Comparison of ENCODE assay signal across 8 cellular contexts in the genomic region with DNA sequence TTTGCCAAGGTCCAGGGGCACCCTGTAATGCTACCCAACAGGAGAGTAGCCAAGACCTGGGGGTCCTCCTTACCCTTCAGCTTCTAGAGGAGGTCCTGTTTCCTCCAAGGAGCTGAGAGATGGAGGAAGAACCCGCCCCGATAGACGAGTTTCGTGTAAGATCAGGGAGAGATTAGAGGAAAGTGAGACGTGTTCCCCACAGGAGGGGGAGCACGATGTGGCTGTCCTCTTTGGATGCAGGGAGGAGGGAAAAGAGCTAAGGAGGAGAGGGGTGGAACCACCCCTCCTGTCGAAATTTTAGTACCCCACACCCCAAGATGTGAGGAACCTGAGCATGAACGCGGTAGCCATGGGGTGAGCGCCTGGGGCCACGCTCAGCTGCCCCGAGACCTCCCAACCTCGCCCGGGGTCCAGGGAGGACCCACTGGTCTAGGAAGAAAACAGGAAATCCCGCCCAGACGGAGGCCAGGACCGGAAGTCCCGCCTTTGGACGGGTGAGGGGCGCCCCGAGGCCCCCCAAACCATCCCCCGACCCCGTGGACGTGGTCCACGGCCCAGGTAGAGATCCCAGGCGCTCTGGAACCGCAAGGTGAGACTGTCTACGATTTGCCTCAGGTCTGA. TPM values are rescaled to one million over a fixed set of nuclear protein-coding genes. Genes with fewer than 3 reads are reported as not detected.
A peak's percentile ranks its signal among the peaks of the same experiment; 100 is the strongest.
DNase-seq lines count a peak whose midpoint lies in the region; ATAC-seq and TF ChIP-seq lines count a peak whose summit lies in the region.

No MANE protein-coding gene starts in this region.

- no peaks in the 10 kb centered on the region for H3K27me3 ChIP-seq in breast epithelium
- H3K27me3 ChIP-seq in OCI-LY1 (ENCODE audit: insufficient read depth, low read length) = no peaks in the 10 kb centered on the region
- no peaks in the 10 kb centered on the region for H3K27me3 ChIP-seq in trophoblast cell (ENCODE audit: insufficient read depth, low read length)

- H3K4me2 ChIP-seq in OCI-LY1 (ENCODE audit: low read length) (peak overlapping the region; percentile 96), trophoblast cell (ENCODE audit: low read length) (peak overlapping the region; percentile 94)

- H2BK12ac ChIP-seq in trophoblast cell (ENCODE audit: low read length) = no peak overlapping the region

- intact Hi-C loops in breast epithelium (cut with DNase I; ENCODE audit: low total_unique reads) (no loop called here), MCF 10A (cut with micrococcal nuclease) (loop anchor here (2.0 kb wide), 1 partner anchor 53 kb away; a partner anchor contains a TSS), head of caudate nucleus (cut with DNase I) (loop anchor here (5.0 kb wide), 1 partner anchor 59 kb away; a partner anchor contains a TSS)

- H3K27me3 Mint-ChIP-seq in MCF 10A (ENCODE audit: insufficient read depth, unreplicated experiment) = no peaks in the 10 kb centered on the region

- H3K4ac ChIP-seq in trophoblast cell (ENCODE audit: low read depth, low read length) = peak overlapping the region; percentile 66

- H3K14ac ChIP-seq in trophoblast cell (ENCODE audit: low read length) = peak overlapping the region; percentile 96

- POLR2A ChIA-PET in MCF 10A (lab: Yijun Ruan, JAX) = interaction anchor here (0.6 to 4.0 kb wide), 16 partner anchors 9 to 388 kb away, joined by 3 to 78 read pairs (median 9); a partner anchor contains a TSS

- H3K27ac ChIP-seq in breast epithelium (peak overlapping the region; percentile 99 to 100), OCI-LY1 (ENCODE audit: low read depth, low read length, poor library complexity, severe bottlenecking) (peak overlapping the region; percentile 93), trophoblast cell (ENCODE audit: low read depth, low read length) (peak overlapping the region; percentile 92)

- H4K91ac ChIP-seq in trophoblast cell (ENCODE audit: low read depth, low read length) = peak overlapping the region; percentile 94

- no TSS peak for BruUV-seq in MCF 10A (replicated peaks; lab: Mats Ljungman, UMichigan)

- no peaks in the 10 kb centered on the region for H3F3A ChIP-seq in OCI-LY1 (ENCODE audit: insufficient read depth, low read length)

- no peak overlapping the region for H3K27ac Mint-ChIP-seq in MCF 10A (ENCODE audit: low read depth, unreplicated experiment)

- peak overlapping the region; percentile 98 for H3K9ac ChIP-seq in OCI-LY1 (ENCODE audit: low read length)
- peak overlapping the region; percentile 92 for H3K9ac ChIP-seq in trophoblast cell (ENCODE audit: low read length)

- peak overlapping the region; percentile 84 for H4K12ac ChIP-seq in trophoblast cell (ENCODE audit: low read depth, low read length)

- H2BK120ac ChIP-seq in trophoblast cell (ENCODE audit: insufficient read depth, low read length, poor library complexity) = peak overlapping the region; percentile 97

- H3K18ac ChIP-seq in trophoblast cell (ENCODE audit: low read length) = peak overlapping the region; percentile 88

- peaks cover 8% of the 10 kb centered on the region for H3K79me2 ChIP-seq in OCI-LY1 (ENCODE audit: insufficient read depth, low read length)
- H3K79me2 ChIP-seq in trophoblast cell (ENCODE audit: control insufficient read depth, insufficient read depth, low read length, poor library complexity) = peaks cover 20% of the 10 kb centered on the region

- peak overlapping the region; percentile 83 for H2AK5ac ChIP-seq in trophoblast cell (ENCODE audit: low read length)

- CTCF ChIA-PET in MCF 10A (lab: Yijun Ruan, JAX) = no interaction called here

- no peaks in the 10 kb centered on the region for H3K9me2 ChIP-seq in OCI-LY1 (ENCODE audit: low read depth, low read length)

- TF ChIP-seq CTCF in breast epithelium (IDR thresholded peaks at IDR 0.05) (no peak), MCF 10A (IDR thresholded peaks at IDR 0.05; ENCODE audit: unreplicated experiment) (no peak), OCI-LY1 (IDR thresholded peaks at IDR 0.05; ENCODE audit: low read length) (no peak)

- H4K20me1 ChIP-seq in OCI-LY1 (ENCODE audit: insufficient read depth, low read length) = no peaks in the 10 kb centered on the region

- no peaks in the 10 kb centered on the region for H3K36me3 ChIP-seq in breast epithelium
- peaks cover 24% of the 10 kb centered on the region for H3K36me3 ChIP-seq in OCI-LY1 (ENCODE audit: insufficient read depth, low read length)
- peaks cover 37 to 42% of the 10 kb centered on the region in 2 experiments for H3K36me3 ChIP-seq in trophoblast cell (ENCODE audit: control insufficient read depth in 1 of 2, insufficient read depth in 2 of 2, low read length in 2 of 2)

- no peak overlapping the region for H3K4me3 Mint-ChIP-seq in MCF 10A (ENCODE audit: unreplicated experiment)

- peak overlapping the region; percentile 98 for H4K8ac ChIP-seq in trophoblast cell (ENCODE audit: low read depth, low read length)

- no CpG with 5 or more reads among the region's 28 CpGs for WGBS in trophoblast cell (ENCODE audit: extremely low coverage, insufficient coverage, insufficient read length)

- peak overlapping the region; percentile 82 to 92 (median 88) for H3K4me3 ChIP-seq in breast epithelium
- H3K4me3 ChIP-seq in OCI-LY1 (ENCODE audit: low read depth, low read length, poor library complexity, severe bottlenecking) = peak overlapping the region; percentile 93
- H3K4me3 ChIP-seq in trophoblast cell (ENCODE audit: low read depth, low read length) = peak overlapping the region; percentile 99

- H3K9me3 ChIP-seq in breast epithelium (no peaks in the 10 kb centered on the region), OCI-LY1 (ENCODE audit: low read length) (no peaks in the 10 kb centered on the region), trophoblast cell (ENCODE audit: insufficient read depth, low read depth, low read length) (no peaks in the 10 kb centered on the region)

- peaks cover 10% of the 10 kb centered on the region for H3K4me1 Mint-ChIP-seq in MCF 10A (ENCODE audit: insufficient read depth, unreplicated experiment)

- peaks cover 46% of the 10 kb centered on the region for H3K36me3 Mint-ChIP-seq in MCF 10A (ENCODE audit: insufficient read depth, unreplicated experiment)

- H3K4me1 ChIP-seq in breast epithelium (peaks cover 4 to 7% of the 10 kb centered on the region in 2 donors), OCI-LY1 (ENCODE audit: insufficient read depth, low read length, severe bottlenecking) (peaks cover 30% of the 10 kb centered on the region), trophoblast cell (ENCODE audit: control insufficient read depth in 1 of 2, insufficient read depth in 2 of 2, low read length in 2 of 2) (peaks cover 6 to 13% of the 10 kb centered on the region in 2 experiments)

- ATAC-seq in GM18511 (IDR thresholded peaks at IDR 0.05; ENCODE audit: unreplicated experiment) = no peak

- H3K9me3 Mint-ChIP-seq in MCF 10A (ENCODE audit: unreplicated experiment) = no peaks in the 10 kb centered on the region

- DNase-seq in breast epithelium (ENCODE audit: low spot score in 2 of 2) (no peak), MCF 10A (ENCODE audit: unreplicated experiment) (no peak), head of caudate nucleus (peak; percentile 54 to 85 (median 71)), trophoblast cell (peak in 1 of 2 donors; percentile 39), NCI-H2029 (lab: John Stamatoyannopoulos, UW) (no peak)
- peak; percentile 40 for DNase-seq in activated T-helper 9 cell treated with anti-CD3 and anti-CD28 coated beads, Interleukin-2, amount 50 U/mL, for 16 hours (ENCODE audit: low read depth)

- TF ChIP-seq POLR2A in breast epithelium (IDR thresholded peaks at IDR 0.05) = no peak

- H3K79me1 ChIP-seq in trophoblast cell (ENCODE audit: low read length) = peaks cover 21% of the 10 kb centered on the region

- no peak overlapping the region for H3K23ac ChIP-seq in trophoblast cell (ENCODE audit: low read length)

- no peak overlapping the region for H2AFZ ChIP-seq in OCI-LY1 (ENCODE audit: low read length)
- H2AFZ ChIP-seq in trophoblast cell (ENCODE audit: insufficient read depth, low read length, poor library complexity) = peak overlapping the region; percentile 71

- H2BK5ac ChIP-seq in trophoblast cell (ENCODE audit: low read depth, low read length, poor library complexity) = peak overlapping the region; percentile 88

RNA-seq across cellular contexts. Expression of a gene that starts 1.2 kb away (rescaled TPM):
- total RNA-seq in breast epithelium = 10 to 100 TPM; 11.9 to 13.8 (median 12.5) TPM
- total RNA-seq in MCF 10A (2022) = 74.7 and 79.2 TPM in 2 replicates
- 142 and 143 TPM in 2 replicates for polyA plus RNA-seq in trophoblast cell (2013)

RNA-seq across cellular contexts. Expression of a gene that starts 1.6 kb away (rescaled TPM):
- total RNA-seq in breast epithelium (10 to 100 TPM; 21.0 to 31.8 (median 30.4) TPM), MCF 10A (2022) (25.2 and 25.5 TPM in 2 replicates)
- polyA plus RNA-seq in trophoblast cell (2013) = 38.8 and 40.1 TPM in 2 replicates

RNA-seq across cellular contexts. Expression of a gene that starts 8.5 kb away (rescaled TPM):
- total RNA-seq in breast epithelium (10 to 100 TPM; 31.0 to 69.2 (median 57.7) TPM), MCF 10A (2022) (70.7 and 90.3 TPM in 2 replicates)
- polyA plus RNA-seq in trophoblast cell (2013) = 43.8 and 44.8 TPM in 2 replicates

RNA-seq across cellular contexts. Expression of a gene that starts 20.8 kb away (rescaled TPM):
- total RNA-seq in breast epithelium (1 to 10 TPM in 1 of 3 donors, under 1 TPM in 2; 0.48 to 2.2 (median 0.66) TPM), MCF 10A (2022) (0.37 TPM in 1 of 2 replicates, not detected in the other)
- 0.30 and 0.33 TPM in 2 replicates for polyA plus RNA-seq in trophoblast cell (2013)

RNA-seq across cellular contexts. Expression of a gene that starts 25.0 kb away (rescaled TPM):
- 10 to 100 TPM; 45.1 to 95.0 (median 90.3) TPM for total RNA-seq in breast epithelium
- 68.5 and 78.8 TPM in 2 replicates for total RNA-seq in MCF 10A (2022)
- 233 and 241 TPM in 2 replicates for polyA plus RNA-seq in trophoblast cell (2013)

Comparison
In these comparisons a context has a peak if more than half of its experiments do, and no peak if none do; other contexts are left out.
1. DNase-seq: peak in activated T-helper 9 cell treated with anti-CD3 and anti-CD28 coated beads, Interleukin-2, amount 50 U/mL, for 16 hours (single experiment) and head of caudate nucleus (42 of 42); none in breast epithelium (0 of 2), MCF 10A (single experiment) and NCI-H2029 (single experiment).
2. Peak in every context shown above with its lines, with median percentiles within 50 percentile points of each other: H3K27ac ChIP-seq and H3K4me3 ChIP-seq.